ENCODE assay signal across 22 cellular contexts in genomic region chr15:71685420-71685993, GRCh38.
"Had no signal": no experiment of that assay in that cellular context is flagged by ENCODE, and none has a peak within 500 bp of the region (broad histone marks: within the 10 kb centered on the region; RNA-seq: fewer than 3 reads in every experiment).

No MANE protein-coding gene starts in this region.

- H3K4me3 ChIP-seq: body of pancreas, cardiac muscle cell, gastrocnemius medialis, pancreas, psoas muscle, right atrium auricular region, spleen, testis, vagina had no signal

- ATAC-seq: activated CD4-positive, CD25-positive, alpha-beta regulatory T cell treated with anti-CD3 and anti-CD28 coated beads, Interleukin-2, amount 50 U/mL, for 24 hours; body of pancreas; esophagus mucosa; gastrocnemius medialis; pancreas; psoas muscle had no signal

- DNase-seq: activated CD4-positive, alpha-beta memory T cell treated with anti-CD3 and anti-CD28 coated beads, Interleukin-2, amount 10 ng/mL, durations not matched to agents 7 days and 5 days; activated effector memory CD4-positive, alpha-beta T cell treated with anti-CD3 and anti-CD28 coated beads, Interleukin-2, amount 50 U/mL, for 16 hours; activated naive CD4-positive, alpha-beta T cell treated with anti-CD3 and anti-CD28 coated beads, Interleukin-2, amount 10 ng/mL, durations not matched to agents 7 days and 5 days; activated T-cell treated with anti-CD3 and anti-CD28 coated beads for 4 hours; body of pancreas; dermis blood vessel endothelial cell; effector CD8-positive, alpha-beta T cell; gastrocnemius medialis; head of caudate nucleus; hypothalamus; nephron progenitor cell; pancreas; psoas muscle; spleen; stimulated activated CD4-positive, alpha-beta T cell treated with anti-CD3 and anti-CD28 coated beads, Interleukin-4, amount 100 ng/mL, for 1 hour; stimulated activated naive CD4-positive, alpha-beta T cell; testis had no signal
